Comparison of ENCODE assay signal across 8 cellular contexts in the genomic region with DNA sequence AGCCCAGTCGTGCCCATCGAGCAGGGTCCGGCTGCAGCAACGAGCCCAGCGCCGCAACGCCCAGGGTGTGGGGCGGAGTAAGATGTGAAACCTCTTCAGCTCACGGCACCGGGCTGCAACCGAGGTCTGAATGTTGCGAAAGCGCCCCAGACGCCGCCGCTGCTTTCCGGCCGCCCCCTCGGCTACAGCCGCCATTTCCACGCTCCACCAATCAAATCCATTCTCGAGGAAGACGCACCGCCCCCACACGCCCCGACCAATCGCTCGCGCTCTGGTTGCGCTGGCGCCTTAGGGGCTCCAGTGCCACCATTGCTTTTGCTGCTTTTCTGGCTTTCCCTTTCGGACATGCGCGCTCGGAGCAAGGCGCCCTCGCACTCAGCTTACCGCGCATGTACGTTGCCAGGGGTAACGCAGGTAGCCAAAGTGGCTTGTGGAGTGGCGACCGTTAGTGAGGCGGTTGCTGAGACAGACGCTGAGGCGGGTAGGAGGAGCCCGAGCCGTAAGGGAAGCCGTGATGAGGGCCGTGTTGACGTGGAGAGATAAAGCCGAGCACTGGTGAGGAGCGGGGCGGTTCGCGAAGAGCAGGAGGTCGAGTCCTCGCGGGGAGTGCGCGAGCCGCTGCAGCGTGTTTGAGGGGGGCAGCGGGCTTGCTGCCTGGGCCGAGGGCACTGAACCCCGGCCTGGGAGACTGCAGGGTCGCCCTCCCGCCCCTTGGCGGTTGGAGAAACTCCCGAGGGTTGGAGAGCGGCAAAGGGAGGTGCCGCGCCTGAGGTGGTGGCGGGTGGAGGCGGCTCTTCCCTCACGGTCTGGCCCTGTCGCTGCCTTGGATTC. TPM values are rescaled to one million over a fixed set of nuclear protein-coding genes. Genes with fewer than 3 reads are reported as not detected.
DNase-seq lines count a peak whose midpoint lies in the region; ATAC-seq and FAIRE-seq lines count a peak whose summit lies in the region.

A gene with protein sequence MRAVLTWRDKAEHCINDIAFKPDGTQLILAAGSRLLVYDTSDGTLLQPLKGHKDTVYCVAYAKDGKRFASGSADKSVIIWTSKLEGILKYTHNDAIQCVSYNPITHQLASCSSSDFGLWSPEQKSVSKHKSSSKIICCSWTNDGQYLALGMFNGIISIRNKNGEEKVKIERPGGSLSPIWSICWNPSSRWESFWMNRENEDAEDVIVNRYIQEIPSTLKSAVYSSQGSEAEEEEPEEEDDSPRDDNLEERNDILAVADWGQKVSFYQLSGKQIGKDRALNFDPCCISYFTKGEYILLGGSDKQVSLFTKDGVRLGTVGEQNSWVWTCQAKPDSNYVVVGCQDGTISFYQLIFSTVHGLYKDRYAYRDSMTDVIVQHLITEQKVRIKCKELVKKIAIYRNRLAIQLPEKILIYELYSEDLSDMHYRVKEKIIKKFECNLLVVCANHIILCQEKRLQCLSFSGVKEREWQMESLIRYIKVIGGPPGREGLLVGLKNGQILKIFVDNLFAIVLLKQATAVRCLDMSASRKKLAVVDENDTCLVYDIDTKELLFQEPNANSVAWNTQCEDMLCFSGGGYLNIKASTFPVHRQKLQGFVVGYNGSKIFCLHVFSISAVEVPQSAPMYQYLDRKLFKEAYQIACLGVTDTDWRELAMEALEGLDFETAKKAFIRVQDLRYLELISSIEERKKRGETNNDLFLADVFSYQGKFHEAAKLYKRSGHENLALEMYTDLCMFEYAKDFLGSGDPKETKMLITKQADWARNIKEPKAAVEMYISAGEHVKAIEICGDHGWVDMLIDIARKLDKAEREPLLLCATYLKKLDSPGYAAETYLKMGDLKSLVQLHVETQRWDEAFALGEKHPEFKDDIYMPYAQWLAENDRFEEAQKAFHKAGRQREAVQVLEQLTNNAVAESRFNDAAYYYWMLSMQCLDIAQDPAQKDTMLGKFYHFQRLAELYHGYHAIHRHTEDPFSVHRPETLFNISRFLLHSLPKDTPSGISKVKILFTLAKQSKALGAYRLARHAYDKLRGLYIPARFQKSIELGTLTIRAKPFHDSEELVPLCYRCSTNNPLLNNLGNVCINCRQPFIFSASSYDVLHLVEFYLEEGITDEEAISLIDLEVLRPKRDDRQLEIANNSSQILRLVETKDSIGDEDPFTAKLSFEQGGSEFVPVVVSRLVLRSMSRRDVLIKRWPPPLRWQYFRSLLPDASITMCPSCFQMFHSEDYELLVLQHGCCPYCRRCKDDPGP (plus strand): TSS at position 408 of the 831 bp plus-strand sequence. CDS start 107 bp downstream, at position 515.
TSS of gene MBD4 (minus strand) at position 132 of the 831 bp plus-strand sequence. CDS start at position 17, 115 bp downstream.

- FAIRE-seq in islet of Langerhans (lab: Jason Lieb, UNC) = peak; percentile 61

- peak; percentile 87 for ATAC-seq in GM19043 (IDR thresholded peaks at IDR 0.05; ENCODE audit: low read depth, unreplicated experiment)
- peak; percentile 88 for ATAC-seq in HG03378 (IDR thresholded peaks at IDR 0.05; ENCODE audit: unreplicated experiment)

- peak; percentile 99 for DNase-seq in AG20443 (ENCODE audit: low spot score)
- DNase-seq in NCI-H460 (ENCODE audit: extremely low read depth, low read depth) = peak; percentile 96
- DNase-seq in activated CD4-positive, CD25-positive, alpha-beta regulatory T cell treated with anti-CD3 and anti-CD28 coated beads, Interleukin-2, amount 50 U/mL, for 72 hours = peak; percentile 98
- peak; percentile 89 to 98 for DNase-seq in cerebellar nuclear complex (lab: John Stamatoyannopoulos, UW)
- DNase-seq in stimulated activated CD4-positive, alpha-beta T cell treated with anti-CD3 and anti-CD28 coated beads, Interleukin-12 subunit alpha, Interleukin-12 subunit beta, amount 100 ng/mL, for 4 hours = peak; percentile 97

RNA-seq across cellular contexts. Expression of the first gene that starts in this region (rescaled TPM):
- total RNA-seq in NCI-H460 (2014; rRNA removed; shearing (Covaris generic)) = 4.0 and 7.0 TPM in 2 replicates
- polyA plus RNA-seq in NCI-H460 (2014; cell fraction: nucleus; rRNA removed) = 25.4 and 27.5 TPM in 2 replicates

RNA-seq across cellular contexts. Expression of gene MBD4, which starts in this region (rescaled TPM):
- total RNA-seq in NCI-H460 (2014; rRNA removed; shearing (Covaris generic)) = 21.4 and 26.9 TPM in 2 replicates
- polyA plus RNA-seq in NCI-H460 (2014; cell fraction: nucleus; rRNA removed) = 19.9 and 22.8 TPM in 2 replicates

Comparison
In these comparisons a context has a peak if more than half of its experiments do, and no peak if none do; other contexts are left out.
1. Peak in every context shown above with its lines: DNase-seq and ATAC-seq.